8 cellular contexts compared by ENCODE assay signal in genomic region chr7:32941181-32941995, GRCh38. TPM values are rescaled to one million over a fixed set of nuclear protein-coding genes. Genes with fewer than 3 reads are reported as not detected.
A peak's percentile ranks its signal among the peaks of the same experiment; 100 is the strongest.
DNase-seq lines count a peak whose midpoint lies in the region; ATAC-seq and TF ChIP-seq lines count a peak whose summit lies in the region.

No MANE protein-coding gene starts in this region.

- TF ChIP-seq CTCF in heart right ventricle (IDR thresholded peaks at IDR 0.05): no peak
- no peak for TF ChIP-seq CTCF in testis (IDR thresholded peaks at IDR 0.05)
- TF ChIP-seq CTCF in GM13976 (IDR thresholded peaks at IDR 0.05; ENCODE audit: borderline replicate concordance, control extremely low read depth, extremely low read depth, insufficient read depth, missing control alignments): no peak

- peaks cover 16% of the 10 kb centered on the region for H3K27me3 Mint-ChIP-seq in activated naive CD8-positive, alpha-beta T cell treated with anti-CD3 and anti-CD28 coated beads, Interleukin-2, amount 10 ng/mL, durations not matched to agents 7 days and 5 days

- H3K4me3 ChIP-seq in heart right ventricle (peak overlapping the region; percentile 40 to 99 (median 87)), testis (peak overlapping the region; percentile 70 to 79)

- ATAC-seq in heart right ventricle (peak in 3 of 8 donors; percentile 2 to 4 (median 2)), left cardiac atrium (no peak)
- ATAC-seq in activated naive CD8-positive, alpha-beta T cell treated with anti-CD3 and anti-CD28 coated beads, Interleukin-2, amount 10 ng/mL, durations not matched to agents 7 days and 5 days (ENCODE audit: low read depth): no peak

- no peak overlapping the region for H3K27ac Mint-ChIP-seq in activated naive CD8-positive, alpha-beta T cell treated with anti-CD3 and anti-CD28 coated beads, Interleukin-2, amount 10 ng/mL, durations not matched to agents 7 days and 5 days

- in situ Hi-C loops in GM13976 (cut with MboI; ENCODE audit: low sequenced_read_pairs, unreplicated experiment): no loop called here

- intact Hi-C loops in heart right ventricle (cut with DNase I) (loop anchor here in 9 of 10 donors (5.0 to 10.0 kb wide), 8 partner anchors 49 to 163 kb away; partner anchors contain the start of genes KBTBD2 (in 5 of the 9) and RP9 (in 1 of the 9)), left cardiac atrium (cut with DNase I) (loop anchor here in 1 of 2 donors (10.0 kb wide), 1 partner anchor 123 kb away; the partner anchor contains the start of gene NT5C3A), testis (cut with DNase I; ENCODE audit: low total_unique reads) (loop anchor here (10.0 kb wide), 2 partner anchors 47 to 97 kb away; partner anchors contain the start of gene KBTBD2)

- POLR2A ChIA-PET in activated naive CD8-positive, alpha-beta T cell treated with anti-CD3 and anti-CD28 coated beads, Interleukin-2, amount 10 ng/mL, durations not matched to agents 7 days and 5 days (lab: Charles Lee): interaction anchor here (0.8 to 3.5 kb wide), 3 partner anchors 35 to 95 kb away, joined by 3 to 23 read pairs (median 19); partner anchors contain the start of gene KBTBD2

- H3K27ac ChIP-seq in heart right ventricle (peak overlapping the region; percentile 76 to 99 (median 98)), testis (peak overlapping the region; percentile 87 to 95)

- peaks cover 10% of the 10 kb centered on the region for H3K4me1 Mint-ChIP-seq in activated naive CD8-positive, alpha-beta T cell treated with anti-CD3 and anti-CD28 coated beads, Interleukin-2, amount 10 ng/mL, durations not matched to agents 7 days and 5 days

- H3K4me3 Mint-ChIP-seq in activated naive CD8-positive, alpha-beta T cell treated with anti-CD3 and anti-CD28 coated beads, Interleukin-2, amount 10 ng/mL, durations not matched to agents 7 days and 5 days: peak overlapping the region; percentile 90

- WGBS in heart right ventricle, 2 donors: 21 to 25% methylated on average over 9 of the region's 9 CpGs
- WGBS in testis, 2 donors: 7 to 12% methylated on average over 9 of the region's 9 CpGs

- H3K9me3 Mint-ChIP-seq in activated naive CD8-positive, alpha-beta T cell treated with anti-CD3 and anti-CD28 coated beads, Interleukin-2, amount 10 ng/mL, durations not matched to agents 7 days and 5 days: peaks cover 7% of the 10 kb centered on the region

- peaks cover 7% of the 10 kb centered on the region for H3K36me3 Mint-ChIP-seq in activated naive CD8-positive, alpha-beta T cell treated with anti-CD3 and anti-CD28 coated beads, Interleukin-2, amount 10 ng/mL, durations not matched to agents 7 days and 5 days

- no peaks in the 10 kb centered on the region for H3K27me3 ChIP-seq in heart right ventricle
- no peaks in the 10 kb centered on the region for H3K27me3 ChIP-seq in testis

- no peak for DNase-seq in heart right ventricle
- DNase-seq in left cardiac atrium: no peak
- no peak for DNase-seq in activated naive CD8-positive, alpha-beta T cell treated with anti-CD3 and anti-CD28 coated beads, Interleukin-2, amount 10 ng/mL, durations not matched to agents 7 days and 5 days
- DNase-seq in kidney tubule cell (ENCODE audit: low spot score): peak; percentile 6
- no peak for DNase-seq in testis
- DNase-seq in GM13976 (ENCODE audit: low spot score): no peak
- DNase-seq in DMS53 treated with DMSO at 0.1 percent for 48 hours (lab: John Stamatoyannopoulos, UW; ENCODE audit: unreplicated experiment): no peak
- DNase-seq in activated CD4-positive, alpha-beta T cell treated with anti-CD3 and anti-CD28 coated beads for 1 hour: no peak

- no peak for TF ChIP-seq POLR2A in testis (IDR thresholded peaks at IDR 0.05)

- H3K9me3 ChIP-seq in heart right ventricle (peaks cover 0 to 10% (median 0%) of the 10 kb centered on the region in 11 donors), testis (no peaks in the 10 kb centered on the region)

- H3K36me3 ChIP-seq in heart right ventricle (peaks cover 0 to 7% (median 0%) of the 10 kb centered on the region in 9 donors), testis (ENCODE audit: low read depth, missing control alignments) (no peaks in the 10 kb centered on the region)

- H3K4me1 ChIP-seq in heart right ventricle (peaks cover 0 to 60% (median 44%) of the 10 kb centered on the region in 9 donors), testis (peaks cover 10% of the 10 kb centered on the region)

RNA-seq across cellular contexts. Expression of gene FKBP9, which starts 15.9 kb away (rescaled TPM):
- total RNA-seq in heart right ventricle (100 to 1,000 TPM; 103 to 158 (median 122) TPM), left cardiac atrium (100 to 1,000 TPM; 116 to 122 TPM), testis (10 to 100 TPM; 66.5 to 95.1 TPM)
- polyA plus RNA-seq in heart right ventricle (10 to 100 TPM; 32.2 to 36.7 TPM), testis (ENCODE audit: insufficient read depth, low read depth, low replicate concordance) (43.5 TPM)
- under 1 TPM; 0.37 to 0.83 TPM for total RNA-seq in activated naive CD8-positive, alpha-beta T cell treated with anti-CD3 and anti-CD28 coated beads, Interleukin-2, amount 10 ng/mL, durations not matched to agents 7 days and 5 days

RNA-seq across cellular contexts. Expression of gene KBTBD2, which starts 49.8 kb away (rescaled TPM):
- total RNA-seq in heart right ventricle (10 to 100 TPM; 22.0 to 34.1 (median 24.9) TPM), left cardiac atrium (10 to 100 TPM; 20.4 to 22.6 TPM), testis (10 to 100 TPM; 45.8 to 48.1 TPM)
- polyA plus RNA-seq in heart right ventricle (10 to 100 TPM; 13.3 to 15.9 TPM), testis (ENCODE audit: insufficient read depth, low read depth, low replicate concordance) (45.0 TPM)
- 10 to 100 TPM; 41.3 to 45.4 TPM for total RNA-seq in activated naive CD8-positive, alpha-beta T cell treated with anti-CD3 and anti-CD28 coated beads, Interleukin-2, amount 10 ng/mL, durations not matched to agents 7 days and 5 days

Comparison
In these comparisons a context has a peak if more than half of its experiments do, and no peak if none do; other contexts are left out.
1. RNA of gene FKBP9, which starts 15.9 kb away (total RNA-seq): 103 to 158 TPM in heart right ventricle, 116 to 122 TPM in left cardiac atrium and 66.5 to 95.1 TPM in testis; 0.37 to 0.83 TPM in activated naive CD8-positive, alpha-beta T cell treated with anti-CD3 and anti-CD28 coated beads, Interleukin-2, amount 10 ng/mL, durations not matched to agents 7 days and 5 days; every median in the first group is over 10 times any median in the second.